Comparison of ENCODE assay signal across 1 cellular context in the genomic region with DNA sequence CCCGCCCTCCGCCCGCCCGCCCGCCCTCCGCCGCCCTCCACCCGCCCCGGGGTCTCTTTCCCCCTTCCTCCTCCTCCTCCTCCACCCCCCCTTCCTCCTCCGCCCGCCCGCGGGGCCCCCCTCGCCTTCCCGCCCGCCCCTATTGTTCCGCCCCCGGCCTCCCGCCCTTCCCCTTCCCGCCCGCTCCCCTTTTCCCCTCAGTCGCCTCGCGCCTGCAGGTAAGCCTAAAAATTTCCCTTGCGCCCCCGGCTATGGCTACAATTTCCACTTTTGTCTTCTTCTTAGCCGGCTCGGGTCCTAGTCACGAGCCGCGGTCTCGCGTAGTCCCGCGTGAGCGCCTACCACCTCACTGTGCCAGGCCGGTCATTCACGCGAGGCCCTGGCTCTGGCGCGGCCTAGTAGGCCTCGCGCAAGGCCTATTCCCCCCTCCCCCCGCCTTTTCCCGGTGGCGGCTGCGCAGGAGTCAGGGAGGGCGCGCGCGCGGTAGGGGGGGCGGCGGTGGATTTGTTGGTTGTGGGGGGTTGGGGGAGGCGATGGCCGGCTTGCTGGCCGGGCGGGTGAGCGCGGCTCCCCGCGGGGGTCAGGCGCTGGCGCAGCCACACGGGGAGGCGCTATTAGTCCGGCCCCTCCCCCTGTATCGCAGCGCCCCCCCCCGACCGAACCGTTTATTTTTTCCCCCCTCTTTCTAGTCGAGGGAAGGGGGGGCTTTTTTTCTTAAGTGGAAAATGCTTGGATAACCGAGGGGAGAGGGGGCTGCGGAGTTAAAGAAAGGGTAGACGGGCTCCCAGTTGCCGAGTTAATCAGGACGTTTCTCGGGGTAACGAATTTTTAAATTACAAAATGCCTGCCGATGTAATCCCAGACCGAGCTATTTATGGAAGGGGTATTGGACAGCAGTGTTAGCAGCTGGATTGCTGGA.
TF ChIP-seq lines count a peak whose summit lies in the region.

No MANE protein-coding gene starts in this region.

TF ChIP-seq in HepG2, 621 proteins besides CTCF, POLR2A, EP300 and RAD21 (continued from another document and continues in another):
- TF ChIP-seq, protein P1, sequence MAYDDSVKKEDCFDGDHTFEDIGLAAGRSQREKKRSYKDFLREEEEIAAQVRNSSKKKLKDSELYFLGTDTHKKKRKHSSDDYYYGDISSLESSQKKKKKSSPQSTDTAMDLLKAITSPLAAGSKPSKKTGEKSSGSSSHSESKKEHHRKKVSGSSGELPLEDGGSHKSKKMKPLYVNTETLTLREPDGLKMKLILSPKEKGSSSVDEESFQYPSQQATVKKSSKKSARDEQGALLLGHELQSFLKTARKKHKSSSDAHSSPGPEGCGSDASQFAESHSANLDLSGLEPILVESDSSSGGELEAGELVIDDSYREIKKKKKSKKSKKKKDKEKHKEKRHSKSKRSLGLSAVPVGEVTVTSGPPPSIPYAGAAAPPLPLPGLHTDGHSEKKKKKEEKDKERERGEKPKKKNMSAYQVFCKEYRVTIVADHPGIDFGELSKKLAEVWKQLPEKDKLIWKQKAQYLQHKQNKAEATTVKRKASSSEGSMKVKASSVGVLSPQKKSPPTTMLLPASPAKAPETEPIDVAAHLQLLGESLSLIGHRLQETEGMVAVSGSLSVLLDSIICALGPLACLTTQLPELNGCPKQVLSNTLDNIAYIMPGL (CRISPR knock-in tag; IDR thresholded peaks at IDR 0.05; ENCODE audit: borderline replicate concordance in 1 of 2, low read depth in 1 of 2) = peak in 1 of 2 experiments; percentile 86; a peak in 3 of 4 replicates
- no peak for TF ChIP-seq ZMYM2 (CRISPR knock-in tag; IDR thresholded peaks at IDR 0.05)
- TF ChIP-seq, protein P2, sequence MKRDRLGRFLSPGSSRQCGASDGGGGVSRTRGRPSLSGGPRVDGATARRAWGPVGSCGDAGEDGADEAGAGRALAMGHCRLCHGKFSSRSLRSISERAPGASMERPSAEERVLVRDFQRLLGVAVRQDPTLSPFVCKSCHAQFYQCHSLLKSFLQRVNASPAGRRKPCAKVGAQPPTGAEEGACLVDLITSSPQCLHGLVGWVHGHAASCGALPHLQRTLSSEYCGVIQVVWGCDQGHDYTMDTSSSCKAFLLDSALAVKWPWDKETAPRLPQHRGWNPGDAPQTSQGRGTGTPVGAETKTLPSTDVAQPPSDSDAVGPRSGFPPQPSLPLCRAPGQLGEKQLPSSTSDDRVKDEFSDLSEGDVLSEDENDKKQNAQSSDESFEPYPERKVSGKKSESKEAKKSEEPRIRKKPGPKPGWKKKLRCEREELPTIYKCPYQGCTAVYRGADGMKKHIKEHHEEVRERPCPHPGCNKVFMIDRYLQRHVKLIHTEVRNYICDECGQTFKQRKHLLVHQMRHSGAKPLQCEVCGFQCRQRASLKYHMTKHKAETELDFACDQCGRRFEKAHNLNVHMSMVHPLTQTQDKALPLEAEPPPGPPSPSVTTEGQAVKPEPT (CRISPR knock-in tag; IDR thresholded peaks at IDR 0.05; ENCODE audit: low read depth) = no peak
- TF ChIP-seq ZNF777 (CRISPR knock-in tag; IDR thresholded peaks at IDR 0.05) = no peak
- peak; percentile 100 for TF ChIP-seq LCORL (IDR thresholded peaks at IDR 0.05)
- TF ChIP-seq LCORL (CRISPR knock-in tag; IDR thresholded peaks at IDR 0.05) = no peak
- TF ChIP-seq FOXP1 (IDR thresholded peaks at IDR 0.05) = no peak
- TF ChIP-seq FOXP1 (CRISPR knock-in tag; IDR thresholded peaks at IDR 0.05) = no peak
- no peak for TF ChIP-seq KLF13 (CRISPR knock-in tag; IDR thresholded peaks at IDR 0.05)
- TF ChIP-seq MXI1 (IDR thresholded peaks at IDR 0.05; ENCODE audit: borderline replicate concordance, low read depth, low read length) = no peak; the same call in 2 of the 3 replicates
- TF ChIP-seq NFRKB (IDR thresholded peaks at IDR 0.05) = no peak
- TF ChIP-seq, protein P3, sequence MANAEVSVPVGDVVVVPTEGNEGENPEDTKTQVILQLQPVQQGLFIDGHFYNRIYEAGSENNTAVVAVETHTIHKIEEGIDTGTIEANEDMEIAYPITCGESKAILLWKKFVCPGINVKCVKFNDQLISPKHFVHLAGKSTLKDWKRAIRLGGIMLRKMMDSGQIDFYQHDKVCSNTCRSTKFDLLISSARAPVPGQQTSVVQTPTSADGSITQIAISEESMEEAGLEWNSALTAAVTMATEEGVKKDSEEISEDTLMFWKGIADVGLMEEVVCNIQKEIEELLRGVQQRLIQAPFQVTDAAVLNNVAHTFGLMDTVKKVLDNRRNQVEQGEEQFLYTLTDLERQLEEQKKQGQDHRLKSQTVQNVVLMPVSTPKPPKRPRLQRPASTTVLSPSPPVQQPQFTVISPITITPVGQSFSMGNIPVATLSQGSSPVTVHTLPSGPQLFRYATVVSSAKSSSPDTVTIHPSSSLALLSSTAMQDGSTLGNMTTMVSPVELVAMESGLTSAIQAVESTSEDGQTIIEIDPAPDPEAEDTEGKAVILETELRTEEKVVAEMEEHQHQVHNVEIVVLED (CRISPR knock-in tag; IDR thresholded peaks at IDR 0.05; ENCODE audit: borderline replicate concordance) = no peak
- peak; percentile 79; the same call in 1 of the 2 replicates for TF ChIP-seq ZNF605 (CRISPR knock-in tag; IDR thresholded peaks at IDR 0.05)
- TF ChIP-seq ZNF569 (CRISPR knock-in tag; IDR thresholded peaks at IDR 0.05; ENCODE audit: borderline replicate concordance) = no peak
- TF ChIP-seq HDAC1 (CRISPR knock-in tag; IDR thresholded peaks at IDR 0.05) = peak; percentile 46
- peak; percentile 94 for TF ChIP-seq AGO2 (optimal IDR thresholded peaks at IDR 0.05; ENCODE audit: low read depth, low read length)
- peak; percentile 91 for TF ChIP-seq RBM39 (IDR thresholded peaks at IDR 0.05; ENCODE audit: low read depth, low read length, poor library complexity, severe bottlenecking)
- TF ChIP-seq MED1 (CRISPR knock-in tag; IDR thresholded peaks at IDR 0.05) = no peak
- peak; percentile 12; the same call in 1 of the 2 replicates for TF ChIP-seq NCOR1 (IDR thresholded peaks at IDR 0.05; ENCODE audit: borderline replicate concordance, low read length)
- TF ChIP-seq SRSF1 (optimal IDR thresholded peaks at IDR 0.05; ENCODE audit: low read depth, low read length) = peak; percentile 28
- no peak; the same call in 1 of the 2 replicates for TF ChIP-seq POGZ (CRISPR knock-in tag; IDR thresholded peaks at IDR 0.05)
- no peak for TF ChIP-seq PLRG1 (conservative IDR thresholded peaks at IDR 0.05)
- no peak for TF ChIP-seq MTF2 (CRISPR knock-in tag; IDR thresholded peaks at IDR 0.05; ENCODE audit: borderline replicate concordance)
- TF ChIP-seq, protein P4, sequence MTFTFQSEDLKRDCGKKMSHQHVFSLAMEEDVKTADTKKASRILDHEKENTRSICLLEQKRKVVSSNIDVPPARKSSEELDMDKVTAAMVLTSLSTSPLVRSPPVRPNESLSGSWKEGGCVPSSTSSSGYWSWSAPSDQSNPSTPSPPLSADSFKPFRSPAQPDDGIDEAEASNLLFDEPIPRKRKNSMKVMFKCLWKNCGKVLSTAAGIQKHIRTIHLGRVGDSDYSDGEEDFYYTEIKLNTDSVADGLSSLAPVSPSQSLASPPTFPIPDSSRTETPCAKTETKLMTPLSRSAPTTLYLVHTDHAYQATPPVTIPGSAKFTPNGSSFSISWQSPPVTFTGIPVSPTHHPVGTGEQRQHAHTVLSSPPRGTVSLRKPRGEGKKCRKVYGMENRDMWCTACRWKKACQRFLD (CRISPR knock-in tag; IDR thresholded peaks at IDR 0.05; ENCODE audit: borderline replicate concordance) = peak; percentile 37; the same call in 1 of the 2 replicates
- TF ChIP-seq ZFAT (CRISPR knock-in tag; conservative IDR thresholded peaks at IDR 0.05) = no peak
- TF ChIP-seq ZBTB1 (CRISPR knock-in tag; IDR thresholded peaks at IDR 0.05; ENCODE audit: borderline replicate concordance) = no peak
- TF ChIP-seq ZNF101 (CRISPR knock-in tag; IDR thresholded peaks at IDR 0.05; ENCODE audit: borderline replicate concordance, low read depth) = no peak
- TF ChIP-seq, protein P5, sequence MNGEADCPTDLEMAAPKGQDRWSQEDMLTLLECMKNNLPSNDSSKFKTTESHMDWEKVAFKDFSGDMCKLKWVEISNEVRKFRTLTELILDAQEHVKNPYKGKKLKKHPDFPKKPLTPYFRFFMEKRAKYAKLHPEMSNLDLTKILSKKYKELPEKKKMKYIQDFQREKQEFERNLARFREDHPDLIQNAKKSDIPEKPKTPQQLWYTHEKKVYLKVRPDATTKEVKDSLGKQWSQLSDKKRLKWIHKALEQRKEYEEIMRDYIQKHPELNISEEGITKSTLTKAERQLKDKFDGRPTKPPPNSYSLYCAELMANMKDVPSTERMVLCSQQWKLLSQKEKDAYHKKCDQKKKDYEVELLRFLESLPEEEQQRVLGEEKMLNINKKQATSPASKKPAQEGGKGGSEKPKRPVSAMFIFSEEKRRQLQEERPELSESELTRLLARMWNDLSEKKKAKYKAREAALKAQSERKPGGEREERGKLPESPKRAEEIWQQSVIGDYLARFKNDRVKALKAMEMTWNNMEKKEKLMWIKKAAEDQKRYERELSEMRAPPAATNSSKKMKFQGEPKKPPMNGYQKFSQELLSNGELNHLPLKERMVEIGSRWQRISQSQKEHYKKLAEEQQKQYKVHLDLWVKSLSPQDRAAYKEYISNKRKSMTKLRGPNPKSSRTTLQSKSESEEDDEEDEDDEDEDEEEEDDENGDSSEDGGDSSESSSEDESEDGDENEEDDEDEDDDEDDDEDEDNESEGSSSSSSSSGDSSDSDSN (CRISPR knock-in tag; IDR thresholded peaks at IDR 0.05) = peak; percentile 100
- no peak for TF ChIP-seq SNRNP70 (IDR thresholded peaks at IDR 0.05; ENCODE audit: low read depth, low read length)
- TF ChIP-seq TBL1XR1 (IDR thresholded peaks at IDR 0.05; ENCODE audit: borderline replicate concordance, low read length, partially characterized antibody) = no peak
- no peak for TF ChIP-seq ZSCAN22 (CRISPR knock-in tag; IDR thresholded peaks at IDR 0.05)
- TF ChIP-seq, protein P6, sequence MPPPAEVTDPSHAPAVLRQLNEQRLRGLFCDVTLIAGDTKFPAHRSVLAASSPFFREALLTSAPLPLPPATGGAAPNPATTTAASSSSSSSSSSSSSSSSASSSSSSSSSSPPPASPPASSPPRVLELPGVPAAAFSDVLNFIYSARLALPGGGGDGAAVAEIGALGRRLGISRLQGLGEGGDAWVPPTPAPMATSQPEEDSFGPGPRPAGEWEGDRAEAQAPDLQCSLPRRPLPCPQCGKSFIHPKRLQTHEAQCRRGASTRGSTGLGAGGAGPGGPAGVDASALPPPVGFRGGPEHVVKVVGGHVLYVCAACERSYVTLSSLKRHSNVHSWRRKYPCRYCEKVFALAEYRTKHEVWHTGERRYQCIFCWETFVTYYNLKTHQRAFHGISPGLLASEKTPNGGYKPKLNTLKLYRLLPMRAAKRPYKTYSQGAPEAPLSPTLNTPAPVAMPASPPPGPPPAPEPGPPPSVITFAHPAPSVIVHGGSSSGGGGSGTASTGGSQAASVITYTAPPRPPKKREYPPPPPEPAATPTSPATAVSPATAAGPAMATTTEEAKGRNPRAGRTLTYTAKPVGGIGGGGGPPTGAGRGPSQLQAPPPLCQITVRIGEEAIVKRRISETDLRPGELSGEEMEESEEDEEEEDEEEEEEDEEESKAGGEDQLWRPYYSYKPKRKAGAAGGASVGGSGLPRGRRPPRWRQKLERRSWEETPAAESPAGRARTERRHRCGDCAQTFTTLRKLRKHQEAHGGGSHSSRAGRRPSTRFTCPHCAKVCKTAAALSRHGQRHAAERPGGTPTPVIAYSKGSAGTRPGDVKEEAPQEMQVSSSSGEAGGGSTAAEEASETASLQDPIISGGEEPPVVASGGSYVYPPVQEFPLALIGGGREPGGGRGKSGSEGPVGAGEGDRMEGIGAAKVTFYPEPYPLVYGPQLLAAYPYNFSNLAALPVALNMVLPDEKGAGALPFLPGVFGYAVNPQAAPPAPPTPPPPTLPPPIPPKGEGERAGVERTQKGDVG (CRISPR knock-in tag; IDR thresholded peaks at IDR 0.05; ENCODE audit: borderline replicate concordance) = no peak
- TF ChIP-seq HNRNPUL1 (IDR thresholded peaks at IDR 0.05; ENCODE audit: low read depth, low read length) = no peak
- TF ChIP-seq MAFG (CRISPR knock-in tag; IDR thresholded peaks at IDR 0.05) = no peak
- TF ChIP-seq, protein P7, sequence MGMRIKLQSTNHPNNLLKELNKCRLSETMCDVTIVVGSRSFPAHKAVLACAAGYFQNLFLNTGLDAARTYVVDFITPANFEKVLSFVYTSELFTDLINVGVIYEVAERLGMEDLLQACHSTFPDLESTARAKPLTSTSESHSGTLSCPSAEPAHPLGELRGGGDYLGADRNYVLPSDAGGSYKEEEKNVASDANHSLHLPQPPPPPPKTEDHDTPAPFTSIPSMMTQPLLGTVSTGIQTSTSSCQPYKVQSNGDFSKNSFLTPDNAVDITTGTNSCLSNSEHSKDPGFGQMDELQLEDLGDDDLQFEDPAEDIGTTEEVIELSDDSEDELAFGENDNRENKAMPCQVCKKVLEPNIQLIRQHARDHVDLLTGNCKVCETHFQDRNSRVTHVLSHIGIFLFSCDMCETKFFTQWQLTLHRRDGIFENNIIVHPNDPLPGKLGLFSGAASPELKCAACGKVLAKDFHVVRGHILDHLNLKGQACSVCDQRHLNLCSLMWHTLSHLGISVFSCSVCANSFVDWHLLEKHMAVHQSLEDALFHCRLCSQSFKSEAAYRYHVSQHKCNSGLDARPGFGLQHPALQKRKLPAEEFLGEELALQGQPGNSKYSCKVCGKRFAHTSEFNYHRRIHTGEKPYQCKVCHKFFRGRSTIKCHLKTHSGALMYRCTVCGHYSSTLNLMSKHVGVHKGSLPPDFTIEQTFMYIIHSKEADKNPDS (CRISPR knock-in tag; IDR thresholded peaks at IDR 0.05) = no peak
- no peak for TF ChIP-seq MEIS1 (CRISPR knock-in tag; IDR thresholded peaks at IDR 0.05; ENCODE audit: borderline replicate concordance)
- TF ChIP-seq SATB2 (CRISPR knock-in tag; IDR thresholded peaks at IDR 0.05) = peak; percentile 79; the same call in 1 of the 2 replicates
- no peak for TF ChIP-seq RCOR2 (CRISPR knock-in tag; IDR thresholded peaks at IDR 0.05)
- TF ChIP-seq, protein P8, sequence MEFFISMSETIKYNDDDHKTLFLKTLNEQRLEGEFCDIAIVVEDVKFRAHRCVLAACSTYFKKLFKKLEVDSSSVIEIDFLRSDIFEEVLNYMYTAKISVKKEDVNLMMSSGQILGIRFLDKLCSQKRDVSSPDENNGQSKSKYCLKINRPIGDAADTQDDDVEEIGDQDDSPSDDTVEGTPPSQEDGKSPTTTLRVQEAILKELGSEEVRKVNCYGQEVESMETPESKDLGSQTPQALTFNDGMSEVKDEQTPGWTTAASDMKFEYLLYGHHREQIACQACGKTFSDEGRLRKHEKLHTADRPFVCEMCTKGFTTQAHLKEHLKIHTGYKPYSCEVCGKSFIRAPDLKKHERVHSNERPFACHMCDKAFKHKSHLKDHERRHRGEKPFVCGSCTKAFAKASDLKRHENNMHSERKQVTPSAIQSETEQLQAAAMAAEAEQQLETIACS (CRISPR knock-in tag; IDR thresholded peaks at IDR 0.05) = peak; percentile 72; the same call in 1 of the 2 replicates
- TF ChIP-seq MAF1 (CRISPR knock-in tag; IDR thresholded peaks at IDR 0.05; ENCODE audit: borderline replicate concordance) = peak; percentile 47; the same call in 1 of the 2 replicates
- peak; percentile 55; the same call in 1 of the 2 replicates for TF ChIP-seq ZNF12 (CRISPR knock-in tag; IDR thresholded peaks at IDR 0.05)
- no peak for TF ChIP-seq SP2 (CRISPR knock-in tag; IDR thresholded peaks at IDR 0.05)
- TF ChIP-seq ZNF543 (CRISPR knock-in tag; IDR thresholded peaks at IDR 0.05) = no peak; the same call in none of the 2 replicates
- 0 out of 2 replicates have a peak, but pooled peaks have one; percentile 14 for TF ChIP-seq RARA (CRISPR knock-in tag; IDR thresholded peaks at IDR 0.05)
- no peak for TF ChIP-seq ZNF570 (CRISPR knock-in tag; IDR thresholded peaks at IDR 0.05; ENCODE audit: borderline replicate concordance)
- no peak for TF ChIP-seq RORA (CRISPR knock-in tag; IDR thresholded peaks at IDR 0.05)
- TF ChIP-seq HNRNPL (IDR thresholded peaks at IDR 0.05; ENCODE audit: low read depth, low read length) = no peak
- peak; percentile 53 for TF ChIP-seq BCL6 (CRISPR knock-in tag; IDR thresholded peaks at IDR 0.05)
- no peak for TF ChIP-seq SRSF9 (IDR thresholded peaks at IDR 0.05; ENCODE audit: borderline replicate concordance, insufficient read depth, low read depth, low read length, poor library complexity, severe bottlenecking)
- TF ChIP-seq ZSCAN25 (CRISPR knock-in tag; IDR thresholded peaks at IDR 0.05) = 0 out of 2 replicates have a peak, but pooled peaks have one; percentile 29
